In the genomic region with DNA sequence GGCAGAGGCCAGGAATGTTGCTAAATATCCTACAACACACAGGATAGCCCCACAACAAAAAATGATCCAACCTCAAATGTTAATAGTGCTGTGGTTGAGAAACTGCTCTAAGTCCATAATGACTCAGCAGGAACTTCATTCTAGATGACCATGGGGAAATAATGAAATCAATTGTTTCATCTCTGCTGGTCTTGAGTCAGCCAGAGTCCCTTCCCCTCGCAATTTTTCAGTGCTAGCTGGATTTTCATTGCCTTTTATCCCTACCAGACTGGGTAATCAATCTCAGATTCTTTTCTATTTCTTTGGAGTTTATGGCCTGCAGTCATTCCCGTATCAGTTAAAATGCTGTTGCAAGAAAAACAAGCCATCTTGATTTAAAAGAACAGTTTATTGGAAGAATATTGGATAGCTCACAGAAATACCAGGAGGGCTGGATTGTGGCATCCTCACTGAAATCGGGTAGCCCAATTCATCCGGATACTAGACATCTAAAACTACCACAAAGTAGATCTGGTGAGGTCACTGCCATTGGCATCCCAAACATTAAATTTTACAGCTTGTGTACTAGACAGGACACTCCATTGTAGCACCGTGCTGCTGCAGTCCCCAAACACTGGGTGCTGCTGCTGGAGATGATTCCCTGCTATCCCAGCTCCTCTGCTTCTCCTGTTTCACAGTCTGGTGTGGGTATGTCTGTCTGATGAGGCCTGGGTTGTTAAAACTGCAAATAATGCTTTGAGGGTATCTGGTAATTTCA, we compare ENCODE assay signal across 12 cellular contexts. TPM values are rescaled to one million over a fixed set of nuclear protein-coding genes. Genes with fewer than 3 reads are reported as not detected.
A peak's percentile ranks its signal among the peaks of the same experiment; 100 is the strongest.
DNase-seq lines count a peak whose midpoint lies in the region; ATAC-seq and TF ChIP-seq lines count a peak whose summit lies in the region.
"Had no signal": no experiment of that assay in that cellular context is flagged by ENCODE, and none has a peak within 500 bp of the region (broad histone marks: within the 10 kb centered on the region; RNA-seq: fewer than 3 reads in every experiment).

No MANE protein-coding gene starts in this region.

- no peak for ATAC-seq in activated CD8-positive, alpha-beta T cell treated with anti-CD3 and anti-CD28 coated beads, Interleukin-2, amount 10 ng/mL, durations not matched to agents 7 days and 5 days
- no peak for ATAC-seq in GM21786 (IDR thresholded peaks at IDR 0.05; ENCODE audit: unreplicated experiment)

- H3K4me3 ChIP-seq in BJ (ENCODE audit: low read depth, low read length) (no peak overlapping the region), astrocyte of the spinal cord (ENCODE audit: low read depth, low read length) (no peak overlapping the region), WERI-Rb-1 (ENCODE audit: low read depth, low read length) (no peak overlapping the region)
- H3K4me3 ChIP-seq: esophagus squamous epithelium, thoracic aorta had no signal

- H3K36me3 Mint-ChIP-seq in activated CD8-positive, alpha-beta T cell treated with anti-CD3 and anti-CD28 coated beads, Interleukin-2, amount 10 ng/mL, durations not matched to agents 7 days and 5 days (ENCODE audit: low read depth): no peaks in the 10 kb centered on the region

- no peak overlapping the region for H3K4me3 Mint-ChIP-seq in activated CD8-positive, alpha-beta T cell treated with anti-CD3 and anti-CD28 coated beads, Interleukin-2, amount 10 ng/mL, durations not matched to agents 7 days and 5 days

- no peak overlapping the region for H3K27ac Mint-ChIP-seq in activated CD8-positive, alpha-beta T cell treated with anti-CD3 and anti-CD28 coated beads, Interleukin-2, amount 10 ng/mL, durations not matched to agents 7 days and 5 days

- no peak for TF ChIP-seq CTCF in BJ (IDR thresholded peaks at IDR 0.05; ENCODE audit: insufficient read depth, low read depth, low read length)
- no peak for TF ChIP-seq CTCF in astrocyte of the spinal cord (IDR thresholded peaks at IDR 0.05; ENCODE audit: low read depth, low read length)
- no peak for TF ChIP-seq CTCF in WERI-Rb-1 (IDR thresholded peaks at IDR 0.05; ENCODE audit: low read depth, low read length)

- H3K27ac ChIP-seq in WERI-Rb-1: no peak overlapping the region
- H3K27ac ChIP-seq: esophagus squamous epithelium, thoracic aorta had no signal

- peak; percentile 50 for DNase-seq in BJ (ENCODE audit: low read depth)
- DNase-seq in LHCN-M2 (ENCODE audit: low read depth): peak; percentile 86
- DNase-seq in astrocyte of the spinal cord (ENCODE audit: low read depth, low spot score): peak; percentile 83
- DNase-seq in lung microvascular endothelial cell (ENCODE audit: low read depth in 2 of 2): peak; percentile 19 to 78
- no peak for DNase-seq in activated naive CD4-positive, alpha-beta T cell (lab: John Stamatoyannopoulos, UW)
- DNase-seq in WERI-Rb-1: no peak
- no peak for DNase-seq in activated CD8-positive, alpha-beta T cell treated with anti-CD3 and anti-CD28 coated beads, Interleukin-2, amount 10 ng/mL, durations not matched to agents 7 days and 5 days
- DNase-seq: activated naive CD4-positive, alpha-beta T cell treated with anti-CD3 and anti-CD28 coated beads, Interleukin-2, amount 50 U/mL, for 16 hours; esophagus squamous epithelium; NCI-H524 treated with DMSO at 0.1 percent for 48 hours had no signal

- CTCF ChIA-PET in BJ (lab: Yijun Ruan, JAX): interaction anchor here (0.7 to 1.6 kb wide), 4 partner anchors 10 to 222 kb away, joined by 3 to 4 read pairs (median 3); a partner anchor contains a TSS
- CTCF ChIA-PET in activated CD8-positive, alpha-beta T cell treated with anti-CD3 and anti-CD28 coated beads, Interleukin-2, amount 10 ng/mL, durations not matched to agents 7 days and 5 days (lab: Charles Lee): no interaction called here

- H3K9me3 Mint-ChIP-seq in activated CD8-positive, alpha-beta T cell treated with anti-CD3 and anti-CD28 coated beads, Interleukin-2, amount 10 ng/mL, durations not matched to agents 7 days and 5 days (ENCODE audit: insufficient read depth): no peaks in the 10 kb centered on the region

- POLR2A ChIA-PET in BJ (lab: Charles Lee): interaction anchor here (0.6 kb wide), 1 partner anchor 162 kb away, joined by 4 read pairs; no protein-coding TSS in a partner anchor
- POLR2A ChIA-PET in activated CD8-positive, alpha-beta T cell treated with anti-CD3 and anti-CD28 coated beads, Interleukin-2, amount 10 ng/mL, durations not matched to agents 7 days and 5 days (lab: Charles Lee): no interaction called here

- in situ Hi-C loops in astrocyte of the spinal cord (cut with HindIII; ENCODE audit: low sequenced_read_pairs): no loop called here

- no peaks in the 10 kb centered on the region for H3K9me3 ChIP-seq in WERI-Rb-1 (ENCODE audit: severe bottlenecking)
- H3K9me3 ChIP-seq: esophagus squamous epithelium, thoracic aorta had no signal

- H3K4me1 Mint-ChIP-seq in activated CD8-positive, alpha-beta T cell treated with anti-CD3 and anti-CD28 coated beads, Interleukin-2, amount 10 ng/mL, durations not matched to agents 7 days and 5 days (ENCODE audit: low read depth): peaks cover 5% of the 10 kb centered on the region

- H3K27me3 Mint-ChIP-seq in activated CD8-positive, alpha-beta T cell treated with anti-CD3 and anti-CD28 coated beads, Interleukin-2, amount 10 ng/mL, durations not matched to agents 7 days and 5 days (ENCODE audit: low read depth): peaks cover 3% of the 10 kb centered on the region

- H3K36me3 ChIP-seq in BJ (ENCODE audit: control insufficient read depth, insufficient read depth, low read length): no peaks in the 10 kb centered on the region
- no peaks in the 10 kb centered on the region for H3K36me3 ChIP-seq in WERI-Rb-1
- H3K36me3 ChIP-seq: esophagus squamous epithelium, thoracic aorta had no signal

- H3K27me3 ChIP-seq in BJ (ENCODE audit: control insufficient read depth, insufficient read depth, low read length): no peaks in the 10 kb centered on the region
- H3K27me3 ChIP-seq in WERI-Rb-1 (ENCODE audit: insufficient read depth, low read depth, severe bottlenecking): no peaks in the 10 kb centered on the region
- H3K27me3 ChIP-seq: esophagus squamous epithelium had no signal

RNA-seq across cellular contexts. Expression of a gene that starts 30.3 kb away (rescaled TPM):
- 8.6 and 18.9 TPM in 2 replicates for polyA plus RNA-seq in BJ (2011; rRNA removed)
- polyA minus RNA-seq in BJ (2011; rRNA and poly(A)+ RNA removed): 2.8 TPM in 2 replicates
- 64.8 and 77.9 TPM in 2 replicates for total RNA-seq in LHCN-M2 (2014; rRNA removed)
- 28.9 TPM for polyA plus RNA-seq in LHCN-M2 (2012)
- under 0.01 and 0.87 TPM in 2 replicates for total RNA-seq in lung microvascular endothelial cell
- not detected for total RNA-seq in activated CD8-positive, alpha-beta T cell treated with anti-CD3 and anti-CD28 coated beads, Interleukin-2, amount 10 ng/mL, durations not matched to agents 7 days and 5 days
- total RNA-seq: thoracic aorta had no signal

Comparison
In these comparisons a context has a peak if more than half of its experiments do, and no peak if none do; other contexts are left out.
1. DNase-seq: peak in BJ (single experiment), LHCN-M2 (single experiment), astrocyte of the spinal cord (single experiment) and lung microvascular endothelial cell (2 of 2); none in activated naive CD4-positive, alpha-beta T cell (0 of 4), WERI-Rb-1 (single experiment) and activated CD8-positive, alpha-beta T cell treated with anti-CD3 and anti-CD28 coated beads, Interleukin-2, amount 10 ng/mL, durations not matched to agents 7 days and 5 days (single experiment).
2. RNA of a gene that starts 30.3 kb away (total RNA-seq): 64.8 to 77.9 TPM in LHCN-M2; under 0.01 to 0.87 TPM in lung microvascular endothelial cell and not detected in activated CD8-positive, alpha-beta T cell treated with anti-CD3 and anti-CD28 coated beads, Interleukin-2, amount 10 ng/mL, durations not matched to agents 7 days and 5 days; every median in the first group is over 10 times any median in the second.